ENCODE assay signal across 8 cellular contexts in the genomic region with DNA sequence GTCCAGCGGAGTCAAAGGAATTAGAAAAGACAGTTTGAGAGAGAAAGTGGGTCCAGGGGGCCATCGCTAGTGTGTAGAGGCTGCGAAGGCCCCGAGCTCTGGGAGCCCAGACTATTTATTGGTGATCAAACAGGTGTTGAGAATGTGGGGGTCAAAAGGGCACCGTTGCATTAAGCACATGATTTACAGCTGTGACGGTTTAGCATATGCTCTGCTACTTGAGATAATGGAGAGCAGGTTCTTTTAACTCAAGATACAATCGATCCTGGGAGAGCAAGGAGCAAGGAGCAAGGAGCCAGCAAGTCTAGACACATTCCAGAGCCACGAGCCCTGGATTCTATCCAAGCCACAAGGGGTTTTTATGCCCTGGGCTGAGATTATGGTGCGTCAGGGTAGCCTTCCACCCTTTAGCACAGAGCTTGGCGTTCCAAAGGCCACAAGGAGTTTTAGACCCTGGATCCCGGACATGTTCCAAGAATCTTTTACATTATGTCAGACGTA.
DNase-seq lines count a peak whose midpoint lies in the region; ATAC-seq and TF ChIP-seq lines count a peak whose summit lies in the region.
"Not testable (repeated sequence)": the region's sequence is repeated elsewhere in the genome, so short reads cannot be mapped to it uniquely, and the experiment has no call there.

No MANE protein-coding gene starts in this region.

- DNase-seq in DMS79 treated with DMSO at 0.1 percent for 48 hours (lab: John Stamatoyannopoulos, UW) (peak; percentile 95), IMR-90 (peak; percentile 16), NCI-H748 (lab: John Stamatoyannopoulos, UW; ENCODE audit: unreplicated experiment) (peak; percentile 22), T1000 (lab: John Stamatoyannopoulos, UW) (peak; percentile 58), mammary epithelial cell (peak; percentile 70), fibroblast of the aortic adventitia (ENCODE audit: low read depth) (peak; percentile 52), thyroid gland (peak; percentile 9 to 15)

- dilution Hi-C loops in IMR-90 (cut with HindIII; ENCODE audit: low sequenced_read_pairs, unreplicated experiment); mammary epithelial cell (cut with HindIII; ENCODE audit: low sequenced_read_pairs): not testable (repeated sequence)

- H4K91ac ChIP-seq in IMR-90 (ENCODE audit: insufficient read depth, low read depth, low read length), result not testable (repeated sequence)

- H3K4me1 Mint-ChIP-seq in nephron, result peaks cover 57% of the 10 kb centered on the region

- in situ Hi-C loops in IMR-90 (cut with MboI; ENCODE audit: low sequenced_read_pairs); mammary epithelial cell (cut with MboI; ENCODE audit: low sequenced_read_pairs in 2 of 2): not testable (repeated sequence)

- not testable (repeated sequence) for ATAC-seq in IMR-90 (ENCODE audit: low read depth)

- not testable (repeated sequence) for H4K5ac ChIP-seq in IMR-90 (ENCODE audit: low read depth, low read length)

- H3K36me3 ChIP-seq in IMR-90 (ENCODE audit: control insufficient read depth, insufficient read depth, low read length); mammary epithelial cell (ENCODE audit: insufficient read depth, low read length); thyroid gland: not testable (repeated sequence)

- not testable (repeated sequence) for H4K8ac ChIP-seq in IMR-90 (ENCODE audit: low read depth in 2 of 2, low read length in 2 of 2)

- H3K9me3 ChIP-seq in IMR-90 (ENCODE audit: control insufficient read depth, insufficient read depth, low read length); mammary epithelial cell (replicated peaks; ENCODE audit: insufficient read depth, low read length); thyroid gland: not testable (repeated sequence)

- not testable (repeated sequence) for H3K4ac ChIP-seq in IMR-90 (ENCODE audit: low read depth, low read length)

- not testable (repeated sequence) for H2BK120ac ChIP-seq in IMR-90 (ENCODE audit: low read depth, low read length)

- H2AFZ ChIP-seq in IMR-90 (replicated peaks; ENCODE audit: low read length, poor library complexity); mammary epithelial cell (ENCODE audit: low read depth, low read length): not testable (repeated sequence)

- BruUV-seq in IMR-90 (replicated peaks; lab: Mats Ljungman, UMichigan); mammary epithelial cell (replicated peaks; lab: Mats Ljungman, UMichigan): not testable (repeated sequence)

- not testable (repeated sequence) for H2BK5ac ChIP-seq in IMR-90 (ENCODE audit: low read depth, low read length, poor library complexity, severe bottlenecking)

- H3K4me3 ChIP-seq in IMR-90 (ENCODE audit: insufficient read depth, low read depth, low read length); mammary epithelial cell (replicated peaks in 1 of 3; ENCODE audit: insufficient read depth in 1 of 3, low read depth in 2 of 3, low read length in 3 of 3); fibroblast of the aortic adventitia (ENCODE audit: low read depth, low read length); thyroid gland (replicated peaks in 1 of 3): not testable (repeated sequence)

- CTCF ChIA-PET in IMR-90 (lab: Yijun Ruan, JAX), result interaction anchor here (0.6 kb wide), 2 partner anchors 10 to 28 kb away, joined by 3 read pairs; no protein-coding TSS in a partner anchor
- CTCF ChIA-PET in mammary epithelial cell (lab: Charles Lee; ENCODE audit: low non-redundant PET), result not testable (repeated sequence)

- not testable (repeated sequence) for H3K56ac ChIP-seq in IMR-90 (ENCODE audit: extremely low read depth, insufficient read depth, low read length)

- not testable (repeated sequence) for H2BK15ac ChIP-seq in IMR-90 (ENCODE audit: low read depth, low read length)

- POLR2A ChIA-PET in IMR-90 (lab: Charles Lee; ENCODE audit: unreplicated experiment), result not testable (repeated sequence)

- H2AK9ac ChIP-seq in IMR-90 (replicated peaks; ENCODE audit: low read depth, low read length, poor library complexity), result not testable (repeated sequence)

- H3K79me1 ChIP-seq in IMR-90 (ENCODE audit: low read depth in 1 of 2, low read length in 2 of 2), result peaks cover 3 to 26% of the 10 kb centered on the region in 2 experiments; a peak in 3 of 4 replicates

- H3K9ac ChIP-seq in IMR-90 (ENCODE audit: low read depth, low read length); mammary epithelial cell (ENCODE audit: insufficient read depth, low read length): not testable (repeated sequence)

- H3K27me3 Mint-ChIP-seq in nephron (ENCODE audit: low read depth), result not testable (repeated sequence)

- peaks cover 30% of the 10 kb centered on the region for H3K36me3 Mint-ChIP-seq in nephron (ENCODE audit: low read depth)

- H3K27me3 ChIP-seq in IMR-90 (ENCODE audit: control insufficient read depth, insufficient read depth, low read length); mammary epithelial cell (ENCODE audit: insufficient read depth, low read length); thyroid gland: not testable (repeated sequence)

- H3K4me2 ChIP-seq in IMR-90 (ENCODE audit: low read depth, low read length); mammary epithelial cell (ENCODE audit: insufficient read depth, low read depth, low read length): not testable (repeated sequence)

- TF ChIP-seq RAD21 in IMR-90 (IDR thresholded peaks at IDR 0.05; ENCODE audit: low read length), result not testable (repeated sequence)

- H2BK20ac ChIP-seq in IMR-90 (ENCODE audit: low read depth, low read length), result not testable (repeated sequence)

- not testable (repeated sequence) for H3K18ac ChIP-seq in IMR-90 (ENCODE audit: low read depth, low read length)

- H4K20me1 ChIP-seq in IMR-90 (ENCODE audit: insufficient read depth, low read length); mammary epithelial cell (ENCODE audit: insufficient read depth, low read length): not testable (repeated sequence)

- not testable (repeated sequence) for H3K9me1 ChIP-seq in IMR-90 (ENCODE audit: insufficient read depth, low read length)

- intact Hi-C loops in IMR-90 (cut with micrococcal nuclease); mammary epithelial cell (cut with micrococcal nuclease); thyroid gland (cut with DNase I): not testable (repeated sequence)

- not testable (repeated sequence) for H3K4me3 Mint-ChIP-seq in nephron

- H3K4me1 ChIP-seq in IMR-90 (ENCODE audit: control insufficient read depth, insufficient read depth, low read length), result not testable (repeated sequence)
- H3K4me1 ChIP-seq in mammary epithelial cell (ENCODE audit: insufficient read depth, low read length), result peaks cover 33% of the 10 kb centered on the region
- H3K4me1 ChIP-seq in thyroid gland, result peaks cover 6 to 11% of the 10 kb centered on the region in 2 donors

- peak overlapping the region; percentile 10 to 29 (median 26) for H3K27ac Mint-ChIP-seq in nephron

- 31% methylated on average over 3 of the region's 12 CpGs; no CpG with 5 or more reads in 1 of the 2 experiments for WGBS in IMR-90 (ENCODE audit: extremely low coverage in 2 of 2, insufficient read length in 1 of 2), 2 experiments
- 43% methylated on average over 11 of the region's 12 CpGs for WGBS in mammary epithelial cell (ENCODE audit: low coverage, missing lambda C conversion rate)
- WGBS in thyroid gland, 2 donors, result 72% methylated on average over 12 of the region's 12 CpGs

- not testable (repeated sequence) for H3K14ac ChIP-seq in IMR-90 (replicated peaks; ENCODE audit: low read depth, low read length)

- TF ChIP-seq CTCF in IMR-90 (conservative IDR thresholded peaks at IDR 0.05; ENCODE audit: low read depth, low read length); mammary epithelial cell (conservative IDR thresholded peaks at IDR 0.05 in 1 of 2, IDR thresholded peaks at IDR 0.05 in 1 of 2; ENCODE audit: extremely low read depth in 1 of 2, insufficient read depth in 1 of 2, low read depth in 1 of 2, low read length in 2 of 2); fibroblast of the aortic adventitia (IDR thresholded peaks at IDR 0.05; ENCODE audit: insufficient read depth, low read length); nephron (IDR thresholded peaks at IDR 0.05; ENCODE audit: unreplicated experiment in 3 of 3); thyroid gland (IDR thresholded peaks at IDR 0.05): not testable (repeated sequence)

- not testable (repeated sequence) for H3K27ac ChIP-seq in IMR-90 (ENCODE audit: insufficient read depth, low read length); mammary epithelial cell (ENCODE audit: insufficient read depth, low read depth, low read length); thyroid gland

- not testable (repeated sequence) for H2AK5ac ChIP-seq in IMR-90 (ENCODE audit: low read depth, low read length)

- not testable (repeated sequence) for TF ChIP-seq POLR2A in IMR-90 (IDR thresholded peaks at IDR 0.05; ENCODE audit: low read depth, low read length); thyroid gland (IDR thresholded peaks at IDR 0.05)

- H3K79me2 ChIP-seq in mammary epithelial cell (ENCODE audit: insufficient read depth, low read length), result peaks cover 37% of the 10 kb centered on the region

- H3K9me3 Mint-ChIP-seq in nephron, result peaks cover 11% of the 10 kb centered on the region

- not testable (repeated sequence) for H3K23ac ChIP-seq in IMR-90 (ENCODE audit: low read depth, low read length)

Comparison
In these comparisons a context has a peak if more than half of its experiments do, and no peak if none do; other contexts are left out.
1. DNase-seq: peak in every context shown above with its lines; median percentile 95 in DMS79 treated with DMSO at 0.1 percent for 48 hours; 70 in mammary epithelial cell; 58 in T1000; 52 in fibroblast of the aortic adventitia; 22 in NCI-H748; 16 in IMR-90; 12 in thyroid gland.